ENCODE assay signal across 1 cellular context in genomic region chr13:24221007-24221406, GRCh38.
TF ChIP-seq lines count a peak whose summit lies in the region.

No MANE protein-coding gene starts in this region.

TF ChIP-seq in IMR-90, 13 proteins besides CTCF, POLR2A, EP300 and RAD21:
- TF ChIP-seq NFE2L2 (IDR thresholded peaks at IDR 0.05; ENCODE audit: low read depth, low read length): peak; percentile 79
- TF ChIP-seq ELK1 (IDR thresholded peaks at IDR 0.05; ENCODE audit: borderline replicate concordance, low read depth, low read length): no peak
- TF ChIP-seq USF2 (IDR thresholded peaks at IDR 0.05; ENCODE audit: low read depth, low read length): no peak
- no peak for TF ChIP-seq CHD1 (IDR thresholded peaks at IDR 0.05; ENCODE audit: low read depth, low read length)
- TF ChIP-seq CEBPB (IDR thresholded peaks at IDR 0.05; ENCODE audit: low read depth, low read length): no peak
- no peak for TF ChIP-seq MXI1 (IDR thresholded peaks at IDR 0.05; ENCODE audit: borderline replicate concordance, low read depth, low read length)
- TF ChIP-seq SMC3 (IDR thresholded peaks at IDR 0.05; ENCODE audit: low read depth, low read length): no peak
- no peak for TF ChIP-seq RFX5 (IDR thresholded peaks at IDR 0.05; ENCODE audit: low read depth, low read length)
